ENCODE assay signal across 12 cellular contexts in the genomic region with DNA sequence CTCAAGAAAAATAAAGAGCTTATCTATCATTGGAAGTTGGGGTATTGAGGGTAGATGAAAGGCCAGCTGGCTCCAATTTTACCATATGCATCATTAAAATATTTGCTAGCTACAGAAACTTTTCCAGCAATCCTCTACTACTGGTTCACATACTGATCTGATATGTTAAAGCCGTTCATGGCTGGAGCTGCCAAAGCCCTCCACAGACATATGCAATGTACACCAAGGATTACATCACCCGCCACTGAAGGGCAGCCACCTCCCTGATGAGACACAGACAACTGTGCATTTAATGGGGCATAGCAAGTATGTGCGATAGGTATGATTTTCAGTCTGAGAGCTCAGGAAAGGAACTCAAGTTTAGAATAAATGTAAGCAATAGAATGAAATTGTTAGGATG.
DNase-seq lines count a peak whose midpoint lies in the region; ATAC-seq, FAIRE-seq and TF ChIP-seq lines count a peak whose summit lies in the region.
"Had no signal": no experiment of that assay in that cellular context is flagged by ENCODE, and none has a peak within 500 bp of the region (broad histone marks: within the 10 kb centered on the region; RNA-seq: fewer than 3 reads in every experiment).

No MANE protein-coding gene starts in this region.

- ATAC-seq in HG02885 (IDR thresholded peaks at IDR 0.05; ENCODE audit: poor library complexity, unreplicated experiment) = no peak

- no peak for FAIRE-seq in astrocyte (lab: Jason Lieb, UNC)
- FAIRE-seq: A204.1 had no signal

- no peaks in the 10 kb centered on the region for H3K79me1 ChIP-seq in mesenchymal stem cell (replicated peaks; ENCODE audit: low read length, poor library complexity, severe bottlenecking)

- H2BK12ac ChIP-seq in mesenchymal stem cell (ENCODE audit: low read length in 2 of 2) = no peak overlapping the region

- 31% methylated on average over 3 of the region's 3 CpGs for WGBS in mesenchymal stem cell

- no peak overlapping the region for H4K91ac ChIP-seq in mesenchymal stem cell (ENCODE audit: low read length)

- no peaks in the 10 kb centered on the region for H4K20me1 ChIP-seq in astrocyte (ENCODE audit: insufficient read depth, low read length)

- H3K27ac Mint-ChIP-seq in astrocyte (ENCODE audit: unreplicated experiment) = peak overlapping the region; percentile 84
- no peak overlapping the region for H3K27ac Mint-ChIP-seq in activated CD4-positive, alpha-beta memory T cell treated with anti-CD3 and anti-CD28 coated beads for 36 hours
- H3K27ac Mint-ChIP-seq: activated naive CD8-positive, alpha-beta T cell treated with anti-CD3 and anti-CD28 coated beads for 36 hours had no signal

- peaks cover 2% of the 10 kb centered on the region for H3K9me3 Mint-ChIP-seq in astrocyte (ENCODE audit: unreplicated experiment)
- H3K9me3 Mint-ChIP-seq in activated CD4-positive, alpha-beta memory T cell treated with anti-CD3 and anti-CD28 coated beads for 36 hours = peaks cover 10% of the 10 kb centered on the region

- H3K36me3 ChIP-seq in astrocyte (ENCODE audit: insufficient read depth, low read length) (no peaks in the 10 kb centered on the region), mesenchymal stem cell (ENCODE audit: control insufficient read depth in 1 of 2, insufficient read depth in 2 of 2, low read depth in 1 of 2, low read length in 2 of 2) (no peaks in the 10 kb centered on the region)

- no peaks in the 10 kb centered on the region for H3K27me3 Mint-ChIP-seq in astrocyte (ENCODE audit: low read depth, unreplicated experiment)
- H3K27me3 Mint-ChIP-seq in activated CD4-positive, alpha-beta memory T cell treated with anti-CD3 and anti-CD28 coated beads for 36 hours = no peaks in the 10 kb centered on the region
- H3K27me3 Mint-ChIP-seq: activated naive CD8-positive, alpha-beta T cell treated with anti-CD3 and anti-CD28 coated beads for 36 hours had no signal

- H2AK5ac ChIP-seq in mesenchymal stem cell (ENCODE audit: low read length, severe bottlenecking) = no peak overlapping the region

- intact Hi-C loops in activated CD4-positive, alpha-beta memory T cell treated with anti-CD3 and anti-CD28 coated beads for 36 hours (cut with micrococcal nuclease) = no loop called here

- no peak overlapping the region for H3K18ac ChIP-seq in mesenchymal stem cell (ENCODE audit: low read depth in 1 of 2, low read length in 2 of 2)

- TF ChIP-seq CTCF in astrocyte (IDR thresholded peaks at IDR 0.05; ENCODE audit: insufficient read depth, low read depth, low read length) = no peak

- H2BK120ac ChIP-seq in mesenchymal stem cell (ENCODE audit: low read depth, low read length) = no peak overlapping the region

- peak; percentile 1 for DNase-seq in NCI-H510A (lab: John Stamatoyannopoulos, UW)
- DNase-seq in NCI-H510A treated with DMSO at 0.1 percent for 48 hours (lab: John Stamatoyannopoulos, UW) = no peak
- DNase-seq in NCI-H345 treated with DMSO at 0.1 percent for 48 hours (lab: John Stamatoyannopoulos, UW; ENCODE audit: unreplicated experiment) = peak; percentile 13
- DNase-seq in astrocyte (ENCODE audit: low read depth) = no peak
- peak; percentile 69 for DNase-seq in mesenchymal stem cell
- no peak for DNase-seq in DMS153 (lab: John Stamatoyannopoulos, UW)
- DNase-seq in activated CD4-positive, alpha-beta memory T cell treated with anti-CD3 and anti-CD28 coated beads for 36 hours = no peak
- DNase-seq: activated naive CD8-positive, alpha-beta T cell treated with anti-CD3 and anti-CD28 coated beads for 36 hours; dorsolateral prefrontal cortex; NCI-H226 had no signal

- H3K23ac ChIP-seq in mesenchymal stem cell (ENCODE audit: low read length in 2 of 2) = no peak overlapping the region

- H3K9me3 ChIP-seq in astrocyte (ENCODE audit: insufficient read depth, low read depth, low read length) = no peaks in the 10 kb centered on the region
- no peaks in the 10 kb centered on the region for H3K9me3 ChIP-seq in mesenchymal stem cell (ENCODE audit: control insufficient read depth, low read length)

- H3K27me3 ChIP-seq in astrocyte (ENCODE audit: insufficient read depth, low read length) (no peaks in the 10 kb centered on the region), mesenchymal stem cell (ENCODE audit: control insufficient read depth in 1 of 2, insufficient read depth in 1 of 2, low read length in 2 of 2) (no peaks in the 10 kb centered on the region)
- H3K27me3 ChIP-seq: dorsolateral prefrontal cortex had no signal

- no peak overlapping the region for H3K14ac ChIP-seq in mesenchymal stem cell (ENCODE audit: low read length in 2 of 2)

- no peaks in the 10 kb centered on the region for H3K79me2 ChIP-seq in astrocyte (ENCODE audit: insufficient read depth, low read length)

- H3K4me1 ChIP-seq in astrocyte (ENCODE audit: insufficient read depth, low read length) (no peaks in the 10 kb centered on the region), mesenchymal stem cell (ENCODE audit: control insufficient read depth, insufficient read depth, low read depth, low read length) (no peaks in the 10 kb centered on the region)

- H3K36me3 Mint-ChIP-seq in astrocyte (ENCODE audit: low read depth, unreplicated experiment) = no peaks in the 10 kb centered on the region
- no peaks in the 10 kb centered on the region for H3K36me3 Mint-ChIP-seq in activated CD4-positive, alpha-beta memory T cell treated with anti-CD3 and anti-CD28 coated beads for 36 hours
- H3K36me3 Mint-ChIP-seq: activated naive CD8-positive, alpha-beta T cell treated with anti-CD3 and anti-CD28 coated beads for 36 hours had no signal

- H2AFZ ChIP-seq in astrocyte (ENCODE audit: low read depth, low read length) (no peak overlapping the region), mesenchymal stem cell (ENCODE audit: low read depth, low read length) (no peak overlapping the region)

- no peak overlapping the region for H3K4me3 Mint-ChIP-seq in astrocyte (ENCODE audit: unreplicated experiment)
- no peak overlapping the region for H3K4me3 Mint-ChIP-seq in activated CD4-positive, alpha-beta memory T cell treated with anti-CD3 and anti-CD28 coated beads for 36 hours
- H3K4me3 Mint-ChIP-seq: activated naive CD8-positive, alpha-beta T cell treated with anti-CD3 and anti-CD28 coated beads for 36 hours had no signal

- H4K8ac ChIP-seq in mesenchymal stem cell (ENCODE audit: low read length) = no peak overlapping the region

- H3K9ac ChIP-seq in astrocyte (ENCODE audit: low read length) (no peak overlapping the region), mesenchymal stem cell (ENCODE audit: low read length) (no peak overlapping the region)

- CTCF ChIA-PET in activated CD4-positive, alpha-beta memory T cell treated with anti-CD3 and anti-CD28 coated beads for 36 hours (lab: Charles Lee) = no interaction called here

- POLR2A ChIA-PET in activated CD4-positive, alpha-beta memory T cell treated with anti-CD3 and anti-CD28 coated beads for 36 hours (lab: Charles Lee) = no interaction called here

- H3K27ac ChIP-seq in astrocyte (ENCODE audit: low read depth, low read length) (no peak overlapping the region), mesenchymal stem cell (ENCODE audit: low read length, poor library complexity, severe bottlenecking) (peak overlapping the region; percentile 48)
- H3K27ac ChIP-seq: dorsolateral prefrontal cortex had no signal

- no peak overlapping the region for H3K4ac ChIP-seq in mesenchymal stem cell (ENCODE audit: low read depth in 1 of 2, low read length in 2 of 2)

- no peak overlapping the region for H3K4me3 ChIP-seq in astrocyte (ENCODE audit: insufficient read depth, low read depth, low read length)
- H3K4me3 ChIP-seq in mesenchymal stem cell (ENCODE audit: insufficient read depth in 1 of 2, low read depth in 1 of 2, low read length in 2 of 2) = no peak overlapping the region
- H3K4me3 ChIP-seq: dorsolateral prefrontal cortex had no signal

- H3K4me2 ChIP-seq in astrocyte (ENCODE audit: low read length) (no peak overlapping the region), mesenchymal stem cell (ENCODE audit: low read length, poor library complexity, severe bottlenecking) (no peak overlapping the region)

- H2BK5ac ChIP-seq in mesenchymal stem cell (ENCODE audit: low read depth, low read length, poor library complexity, severe bottlenecking) = no peak overlapping the region

- H3K4me1 Mint-ChIP-seq in astrocyte (ENCODE audit: low read depth, unreplicated experiment) = peaks cover 9% of the 10 kb centered on the region
- no peaks in the 10 kb centered on the region for H3K4me1 Mint-ChIP-seq in activated CD4-positive, alpha-beta memory T cell treated with anti-CD3 and anti-CD28 coated beads for 36 hours (ENCODE audit: low read depth)
- H3K4me1 Mint-ChIP-seq: activated naive CD8-positive, alpha-beta T cell treated with anti-CD3 and anti-CD28 coated beads for 36 hours had no signal

- H2BK15ac ChIP-seq in mesenchymal stem cell (ENCODE audit: low read depth, poor library complexity, severe bottlenecking) = no peak overlapping the region

Comparison
In these comparisons a context has a peak if more than half of its experiments do, and no peak if none do; other contexts are left out.
1. DNase-seq: peak in NCI-H510A (single experiment), NCI-H345 treated with DMSO at 0.1 percent for 48 hours (single experiment) and mesenchymal stem cell (single experiment); none in NCI-H510A treated with DMSO at 0.1 percent for 48 hours (single experiment), astrocyte (single experiment), DMS153 (single experiment) and activated CD4-positive, alpha-beta memory T cell treated with anti-CD3 and anti-CD28 coated beads for 36 hours (single experiment).